ENCODE assay signal across 20 cellular contexts in the genomic region with DNA sequence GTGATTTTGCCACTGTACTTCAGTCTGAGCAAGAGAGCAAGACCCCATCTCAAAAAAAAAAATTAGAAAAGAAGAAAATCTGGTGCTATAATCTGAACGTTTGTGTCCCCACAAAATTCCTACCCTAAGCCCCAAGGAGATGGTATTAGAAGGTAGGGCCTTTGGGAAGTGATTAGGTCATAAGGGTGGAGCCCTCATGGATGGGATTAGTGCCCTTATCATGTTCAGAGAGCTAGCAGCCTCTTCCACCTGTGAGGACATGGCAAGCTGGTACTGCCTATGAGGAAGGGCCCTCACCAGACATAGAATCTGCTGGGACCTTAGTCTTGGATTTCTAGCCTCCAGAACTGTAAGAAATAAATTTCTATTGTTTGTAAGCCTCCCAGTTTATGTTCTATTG.
"Had no signal": no experiment of that assay in that cellular context is flagged by ENCODE, and none has a peak within 500 bp of the region (broad histone marks: within the 10 kb centered on the region; RNA-seq: fewer than 3 reads in every experiment).

No MANE protein-coding gene starts in this region.

- H3K4me3 ChIP-seq: left ventricle myocardium inferior, lung, ovary, right atrium auricular region, skin epidermis, spleen, testis, thyroid gland, upper lobe of right lung had no signal

- H3K27ac ChIP-seq: ovary, right atrium auricular region, testis, thyroid gland, upper lobe of right lung had no signal

- H3K27me3 ChIP-seq: ovary, right atrium auricular region, spleen, testis, thyroid gland, upper lobe of right lung had no signal

- ATAC-seq: naive thymus-derived CD4-positive, alpha-beta T cell; natural killer cell treated with Interleukin-12 subunit alpha and Interleukin-12 subunit beta and Interleukin-15 and Interleukin-18, amount 100 ng/mL, for 72 hours; sciatic nerve; stimulated activated effector memory CD8-positive, alpha-beta T cell treated with anti-CD3 and anti-CD28 coated beads, Interleukin-12 subunit alpha, Interleukin-12 subunit beta, amount 100 ng/mL, for 72 hours; stimulated activated naive CD8-positive, alpha-beta T cell treated with anti-CD3 and anti-CD28 coated beads, Interleukin-15, amount 100 ng/mL, for 72 hours had no signal

- H3K9me3 Mint-ChIP-seq: mesothelial cell of epicardium; natural killer cell treated with Interleukin-12 subunit alpha and Interleukin-12 subunit beta and Interleukin-15 and Interleukin-18, amount 100 ng/mL, for 72 hours; stimulated activated effector memory CD8-positive, alpha-beta T cell treated with anti-CD3 and anti-CD28 coated beads, Interleukin-12 subunit alpha, Interleukin-12 subunit beta, amount 100 ng/mL, for 72 hours; stimulated activated naive CD8-positive, alpha-beta T cell treated with anti-CD3 and anti-CD28 coated beads, Interleukin-15, amount 100 ng/mL, for 72 hours had no signal

- H3K4me3 Mint-ChIP-seq: mesothelial cell of epicardium; stimulated activated effector memory CD8-positive, alpha-beta T cell treated with anti-CD3 and anti-CD28 coated beads, Interleukin-12 subunit alpha, Interleukin-12 subunit beta, amount 100 ng/mL, for 72 hours; stimulated activated naive CD8-positive, alpha-beta T cell treated with anti-CD3 and anti-CD28 coated beads, Interleukin-15, amount 100 ng/mL, for 72 hours had no signal

- H3K4me1 Mint-ChIP-seq: stimulated activated effector memory CD8-positive, alpha-beta T cell treated with anti-CD3 and anti-CD28 coated beads, Interleukin-12 subunit alpha, Interleukin-12 subunit beta, amount 100 ng/mL, for 72 hours had no signal

- H3K36me3 Mint-ChIP-seq: mesothelial cell of epicardium; naive thymus-derived CD4-positive, alpha-beta T cell; natural killer cell treated with Interleukin-12 subunit alpha and Interleukin-12 subunit beta and Interleukin-15 and Interleukin-18, amount 100 ng/mL, for 72 hours; stimulated activated effector memory CD8-positive, alpha-beta T cell treated with anti-CD3 and anti-CD28 coated beads, Interleukin-12 subunit alpha, Interleukin-12 subunit beta, amount 100 ng/mL, for 72 hours had no signal

- H3K27ac Mint-ChIP-seq: naive thymus-derived CD4-positive, alpha-beta T cell; progenitor cell of endocrine pancreas had no signal

- H3K9me3 ChIP-seq: left ventricle myocardium inferior, ovary, right atrium auricular region, spleen, testis, thyroid gland, upper lobe of right lung had no signal

- H3K27me3 Mint-ChIP-seq: naive thymus-derived CD4-positive, alpha-beta T cell; natural killer cell treated with Interleukin-12 subunit alpha and Interleukin-12 subunit beta and Interleukin-15 and Interleukin-18, amount 100 ng/mL, for 72 hours; progenitor cell of endocrine pancreas; stimulated activated naive CD8-positive, alpha-beta T cell treated with anti-CD3 and anti-CD28 coated beads, Interleukin-15, amount 100 ng/mL, for 72 hours had no signal

- H3K36me3 ChIP-seq: left ventricle myocardium inferior, ovary, right atrium auricular region, spleen, thyroid gland, upper lobe of right lung had no signal

- DNase-seq: islet precursor cell; left ventricle myocardium inferior; mesendoderm; naive thymus-derived CD4-positive, alpha-beta T cell; ovary; spleen; stimulated activated CD4-positive, alpha-beta T cell treated with anti-CD3 and anti-CD28 coated beads, Interleukin-4, amount 100 ng/mL, for 24 hours; stimulated activated naive CD4-positive, alpha-beta T cell treated with Interleukin-2 at 50 U/mL for 16 hours; stimulated activated naive CD8-positive, alpha-beta T cell treated with anti-CD3 and anti-CD28 coated beads, Interleukin-15, amount 100 ng/mL, for 72 hours; testis; thyroid gland; upper lobe of right lung had no signal
